8 cellular contexts compared by ENCODE assay signal in the genomic region with DNA sequence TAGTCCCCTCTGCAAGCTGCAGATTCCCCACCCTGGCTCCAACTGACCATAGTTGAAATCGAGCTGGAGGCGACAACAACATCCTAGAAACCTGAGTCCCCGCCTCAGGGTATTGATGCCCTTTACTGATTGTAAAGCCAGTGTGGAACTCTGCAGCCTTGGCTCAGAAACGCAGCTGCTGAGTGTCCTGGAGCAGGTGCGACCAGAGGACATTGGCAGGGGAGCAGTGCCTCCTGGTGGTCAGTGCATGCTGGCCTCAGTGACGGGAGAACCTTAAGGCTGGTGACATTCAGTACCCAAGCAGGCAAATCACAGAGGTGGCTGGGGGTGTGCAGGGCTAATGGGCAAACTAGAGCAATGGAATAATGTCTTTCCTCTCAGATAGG. TPM values are rescaled to one million over a fixed set of nuclear protein-coding genes. Genes with fewer than 3 reads are reported as not detected.
DNase-seq lines count a peak whose midpoint lies in the region; ATAC-seq and TF ChIP-seq lines count a peak whose summit lies in the region.

No MANE protein-coding gene starts in this region.

- no peak overlapping the region for H3K9ac ChIP-seq in iPS-20b (ENCODE audit: low read depth, low read length)

- H3K36me3 ChIP-seq in Panc1 (ENCODE audit: control insufficient read depth, insufficient read depth, low read length) (no peaks in the 10 kb centered on the region), iPS-20b (ENCODE audit: insufficient read depth, low read depth, low read length) (no peaks in the 10 kb centered on the region)

- POLR2A ChIA-PET in Panc1 (lab: Charles Lee), result no interaction called here

- intact Hi-C loops in Panc1 (cut with micrococcal nuclease; ENCODE audit: unreplicated experiment), result no loop called here

- H3K9me3 Mint-ChIP-seq in activated naive CD4-positive, alpha-beta T cell treated with anti-CD3 and anti-CD28 coated beads, Interleukin-2, amount 50 U/mL, for 72 hours, result no peaks in the 10 kb centered on the region

- TF ChIP-seq CTCF in Panc1 (IDR thresholded peaks at IDR 0.05), result peak; percentile 69

- no peaks in the 10 kb centered on the region for H3K36me3 Mint-ChIP-seq in activated naive CD4-positive, alpha-beta T cell treated with anti-CD3 and anti-CD28 coated beads, Interleukin-2, amount 50 U/mL, for 72 hours

- no peak overlapping the region for H3K4me3 ChIP-seq in Panc1 (ENCODE audit: low read depth in 2 of 2, low read length in 2 of 2)
- peak overlapping the region; percentile 38; the same call in 1 of the 2 replicates for H3K4me3 ChIP-seq in iPS-20b (ENCODE audit: low read length)

- CTCF ChIA-PET in Panc1 (lab: Charles Lee), result interaction anchor here (0.8 kb wide), 1 partner anchor 1835 kb away, joined by 6 read pairs; no protein-coding TSS in a partner anchor

- ATAC-seq in Panc1, result peak; percentile 89
- peak; percentile 78 for ATAC-seq in activated naive CD4-positive, alpha-beta T cell treated with anti-CD3 and anti-CD28 coated beads, Interleukin-2, amount 50 U/mL, for 72 hours
- no peak for ATAC-seq in GM18868 (IDR thresholded peaks at IDR 0.05; ENCODE audit: unreplicated experiment)

- H3K27ac ChIP-seq in Panc1 (ENCODE audit: low read length) (no peak overlapping the region), iPS-20b (ENCODE audit: low read length) (no peak overlapping the region)

- no TSS peak for BruUV-seq in Panc1 (replicated peaks; lab: Mats Ljungman, UMichigan)

- in situ Hi-C loops in Panc1 (cut with HindIII; ENCODE audit: low pct_unique_long_range_greater_than_20kb, low sequenced_read_pairs), result no loop called here

- H3K4me1 ChIP-seq in Panc1 (ENCODE audit: control insufficient read depth, insufficient read depth, low read length) (no peaks in the 10 kb centered on the region), iPS-20b (ENCODE audit: insufficient read depth, low read length) (no peaks in the 10 kb centered on the region)

- peak; percentile 50 for DNase-seq in NCI-H748 (lab: John Stamatoyannopoulos, UW; ENCODE audit: unreplicated experiment)
- no peak for DNase-seq in NCI-H748 treated with DMSO at 0.1 percent for 48 hours (lab: John Stamatoyannopoulos, UW)
- no peak for DNase-seq in Panc1 (ENCODE audit: low read depth, low spot score)
- DNase-seq in activated naive CD4-positive, alpha-beta T cell treated with anti-CD3 and anti-CD28 coated beads, Interleukin-2, amount 50 U/mL, for 72 hours (ENCODE audit: low spot score in 2 of 2), result peak in 1 of 2 donors; percentile 56
- peak; percentile 45 to 62 for DNase-seq in stimulated activated CD4-positive, alpha-beta T cell treated with anti-CD3 and anti-CD28 coated beads, Interleukin-2, amount 100 ng/mL, for 24 hours
- no peak for DNase-seq in GF-D8 (lab: John Stamatoyannopoulos, UW)

- H3K9me3 ChIP-seq in Panc1 (ENCODE audit: control insufficient read depth, insufficient read depth, low read depth, low read length), result no peaks in the 10 kb centered on the region
- H3K9me3 ChIP-seq in iPS-20b (ENCODE audit: insufficient read depth, low read depth, low read length), result no peaks in the 10 kb centered on the region

- no peak overlapping the region for H3K27ac Mint-ChIP-seq in activated naive CD4-positive, alpha-beta T cell treated with anti-CD3 and anti-CD28 coated beads, Interleukin-2, amount 50 U/mL, for 72 hours

- H3K27me3 ChIP-seq in Panc1 (ENCODE audit: control insufficient read depth, insufficient read depth, low read length) (no peaks in the 10 kb centered on the region), iPS-20b (ENCODE audit: insufficient read depth, low read length) (no peaks in the 10 kb centered on the region)

RNA-seq across cellular contexts. Expression of a gene that starts 20.4 kb away (rescaled TPM):
- total RNA-seq in Panc1 (2021; ENCODE audit: unreplicated experiment), result 33.0 TPM
- 8.3 TPM for polyA plus RNA-seq in Panc1 (2012; ENCODE audit: insufficient read length)
- 10 to 100 TPM in 1 of 2 donors, 1 to 10 TPM in 1; 3.5 to 11.1 TPM for total RNA-seq in activated naive CD4-positive, alpha-beta T cell treated with anti-CD3 and anti-CD28 coated beads, Interleukin-2, amount 50 U/mL, for 72 hours

RNA-seq across cellular contexts. Expression of a gene that starts 56.4 kb away (rescaled TPM):
- 1.2 TPM for total RNA-seq in Panc1 (2021; ENCODE audit: unreplicated experiment)
- 1.2 TPM for polyA plus RNA-seq in Panc1 (2012; ENCODE audit: insufficient read length)
- under 1 TPM; 0.50 to 0.56 TPM for total RNA-seq in activated naive CD4-positive, alpha-beta T cell treated with anti-CD3 and anti-CD28 coated beads, Interleukin-2, amount 50 U/mL, for 72 hours

Comparison
In these comparisons a context has a peak if more than half of its experiments do, and no peak if none do; other contexts are left out.
1. DNase-seq: peak in NCI-H748 (single experiment) and stimulated activated CD4-positive, alpha-beta T cell treated with anti-CD3 and anti-CD28 coated beads, Interleukin-2, amount 100 ng/mL, for 24 hours (2 of 2); none in NCI-H748 treated with DMSO at 0.1 percent for 48 hours (single experiment), Panc1 (single experiment) and GF-D8 (single experiment).